In the genomic region with DNA sequence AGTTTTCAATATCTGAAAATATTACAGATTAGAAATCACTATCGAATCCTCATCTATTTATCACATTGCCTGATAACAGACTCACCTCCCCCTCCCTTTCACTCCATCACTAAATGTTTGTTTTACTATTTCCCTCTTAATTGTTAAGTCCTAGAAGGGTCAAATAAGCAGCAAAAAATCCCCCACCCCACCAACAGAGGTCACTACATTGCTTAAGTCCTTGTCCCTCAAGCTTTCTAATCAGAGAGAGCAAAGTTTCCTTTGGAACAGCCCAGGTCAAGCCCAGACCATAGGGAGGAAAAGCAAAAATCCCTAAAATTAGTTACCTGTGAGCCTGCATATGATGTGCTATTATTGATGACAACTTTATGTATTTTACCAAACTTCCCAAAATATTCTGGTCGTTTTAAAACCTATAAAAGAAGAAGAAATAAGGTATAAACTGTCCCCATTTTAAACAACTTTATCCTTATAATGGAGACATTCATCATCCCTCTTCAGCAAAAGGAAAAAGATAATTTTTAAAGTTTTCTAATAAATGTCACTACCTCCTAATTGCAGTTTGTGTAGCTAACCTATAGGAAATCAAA, we compare ENCODE assay signal across 8 cellular contexts.
A peak's percentile ranks its signal among the peaks of the same experiment; 100 is the strongest.
DNase-seq lines count a peak whose midpoint lies in the region; ATAC-seq and TF ChIP-seq lines count a peak whose summit lies in the region.

No MANE protein-coding gene starts in this region.

- H3K27ac ChIP-seq in 22Rv1 (no peak overlapping the region), spleen (no peak overlapping the region), aorta (ENCODE audit: low read depth in 1 of 2, low read length in 2 of 2) (no peak overlapping the region)

- H3K27me3 ChIP-seq in spleen (replicated peaks in 1 of 7) (no peaks in the 10 kb centered on the region), aorta (ENCODE audit: control insufficient read depth in 1 of 2, insufficient read depth in 2 of 2, low read length in 1 of 2) (no peaks in the 10 kb centered on the region)

- H3K4me3 ChIP-seq in fibroblast of villous mesenchyme (ENCODE audit: low read depth, low read length), result no peak overlapping the region
- no peak overlapping the region for H3K4me3 ChIP-seq in spleen
- no peak overlapping the region for H3K4me3 ChIP-seq in aorta (ENCODE audit: low read length in 2 of 2)

- H3K36me3 ChIP-seq in spleen, result peaks cover 0 to 83% (median 13%) of the 10 kb centered on the region in 6 donors
- H3K36me3 ChIP-seq in aorta (ENCODE audit: control insufficient read depth in 1 of 2, insufficient read depth in 2 of 2, low read length in 1 of 2), result no peaks in the 10 kb centered on the region

- DNase-seq in Daoy (ENCODE audit: low read depth) (peak; percentile 33), LoVo (ENCODE audit: low spot score) (peak; percentile 33), UCSD-AML1 (lab: John Stamatoyannopoulos, UW; ENCODE audit: unreplicated experiment) (peak; percentile 13), fibroblast of villous mesenchyme (ENCODE audit: low read depth) (peak; percentile 76), spleen (no peak), aorta (no peak)

- ATAC-seq in aorta (ENCODE audit: low FRiP score) (no peak), HG02840 (IDR thresholded peaks at IDR 0.05; ENCODE audit: low FRiP score, unreplicated experiment) (no peak)

- TF ChIP-seq CTCF in 22Rv1 (IDR thresholded peaks at IDR 0.05) (peak; percentile 86), fibroblast of villous mesenchyme (IDR thresholded peaks at IDR 0.05; ENCODE audit: insufficient read depth, low read depth, low read length) (peak; percentile 71), spleen (IDR thresholded peaks at IDR 0.05 in 8 of 11, conservative IDR thresholded peaks at IDR 0.05 in 3 of 11) (peak in 6 of 11 experiments; percentile 17 to 44 (median 38))

- 83 to 97% (median 87%) methylated on average over 2 of the region's 2 CpGs for WGBS in spleen, 5 donors
- 67 to 75% methylated on average over 2 of the region's 2 CpGs for WGBS in aorta, 2 donors

- TF ChIP-seq POLR2A in spleen (IDR thresholded peaks at IDR 0.05), result no peak

- intact Hi-C loops in spleen (cut with DNase I; ENCODE audit: low total_unique reads), result no loop called here
- intact Hi-C loops in aorta (cut with DNase I), result no loop called here

- H3K9me3 ChIP-seq in spleen, result no peaks in the 10 kb centered on the region
- no peaks in the 10 kb centered on the region for H3K9me3 ChIP-seq in aorta (ENCODE audit: control insufficient read depth, low read length)

- H3K4me1 ChIP-seq in spleen (no peaks in the 10 kb centered on the region), aorta (ENCODE audit: control insufficient read depth in 1 of 2, insufficient read depth in 2 of 2, low read length in 2 of 2) (no peaks in the 10 kb centered on the region)

Comparison
In these comparisons a context has a peak if more than half of its experiments do, and no peak if none do; other contexts are left out.
1. DNase-seq: peak in Daoy (single experiment), LoVo (single experiment), UCSD-AML1 (single experiment) and fibroblast of villous mesenchyme (single experiment); none in spleen (single experiment) and aorta (0 of 2).
2. Peak in every context shown above with its lines, with median percentiles within 50 percentile points of each other: CTCF ChIP-seq.